ENCODE assay signal across 9 cellular contexts in the genomic region with DNA sequence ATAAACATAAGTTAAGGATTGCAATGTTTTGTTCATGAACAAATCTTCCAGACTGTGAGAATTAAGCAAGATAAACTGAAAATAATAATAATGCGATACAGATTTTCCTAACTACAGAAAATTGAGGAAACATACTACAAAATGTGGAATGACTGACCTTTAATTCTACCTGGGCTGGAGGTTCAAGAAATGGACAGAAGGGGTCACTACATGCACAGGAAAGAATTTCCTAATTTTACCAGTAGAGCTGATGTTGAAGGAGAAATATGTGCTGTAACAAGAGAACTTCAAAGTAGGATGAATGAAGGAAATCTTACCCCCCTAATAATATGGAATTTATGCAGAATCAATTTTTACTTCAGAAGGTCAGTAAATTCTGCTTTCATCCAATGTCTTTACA.
A peak's percentile ranks its signal among the peaks of the same experiment; 100 is the strongest.
DNase-seq lines count a peak whose midpoint lies in the region; ATAC-seq and TF ChIP-seq lines count a peak whose summit lies in the region.
"Had no signal": no experiment of that assay in that cellular context is flagged by ENCODE, and none has a peak within 500 bp of the region (broad histone marks: within the 10 kb centered on the region; RNA-seq: fewer than 3 reads in every experiment).

No MANE protein-coding gene starts in this region.

- H3K4me3 ChIP-seq in A673 (ENCODE audit: low read depth, low read length, poor library complexity, severe bottlenecking) (no peak overlapping the region), PC-3 (ENCODE audit: low read length) (no peak overlapping the region), esophagus muscularis mucosa (no peak overlapping the region)

- H3K36me3 ChIP-seq in A673 (ENCODE audit: insufficient read depth, low read length, poor library complexity, severe bottlenecking): peaks cover 4% of the 10 kb centered on the region
- H3K36me3 ChIP-seq in PC-3 (ENCODE audit: low read depth, low read length): peaks cover 12% of the 10 kb centered on the region
- H3K36me3 ChIP-seq in esophagus muscularis mucosa: no peaks in the 10 kb centered on the region

- BruUV-seq in A673 (replicated peaks; lab: Mats Ljungman, UMichigan): no TSS peak
- BruUV-seq in PC-3 (replicated peaks; lab: Mats Ljungman, UMichigan): no TSS peak

- H3F3A ChIP-seq in PC-3 (ENCODE audit: low read length, unreplicated experiment): no peaks in the 10 kb centered on the region

- no peak overlapping the region for H2AFZ ChIP-seq in PC-3 (ENCODE audit: low read length)

- no peaks in the 10 kb centered on the region for H3K4me1 ChIP-seq in A673 (ENCODE audit: insufficient read depth, low read length, poor library complexity, severe bottlenecking)
- H3K4me1 ChIP-seq in PC-3 (ENCODE audit: insufficient read depth, low read length): no peaks in the 10 kb centered on the region
- H3K4me1 ChIP-seq in esophagus muscularis mucosa: no peaks in the 10 kb centered on the region

- H3K9me2 ChIP-seq in PC-3 (replicated peaks; ENCODE audit: low read length): no peaks in the 10 kb centered on the region

- 0 out of 2 replicates have a peak, but pooled peaks have one; percentile 28 for TF ChIP-seq CTCF in A673 (conservative IDR thresholded peaks at IDR 0.05; ENCODE audit: low read depth, low read length)
- peak; percentile 32 for TF ChIP-seq CTCF in GM12873 (IDR thresholded peaks at IDR 0.05; ENCODE audit: insufficient read depth, low read depth, low read length, missing control alignments)
- peak; percentile 75 for TF ChIP-seq CTCF in PC-3 (conservative IDR thresholded peaks at IDR 0.05; ENCODE audit: low read depth, low read length)
- TF ChIP-seq CTCF in esophagus muscularis mucosa (IDR thresholded peaks at IDR 0.05): peak; percentile 16 to 22 (median 17)

- H3K79me2 ChIP-seq in PC-3 (ENCODE audit: low read length): no peaks in the 10 kb centered on the region

- intact Hi-C loops in A673 (cut with micrococcal nuclease; ENCODE audit: unreplicated experiment): no loop called here
- intact Hi-C loops in PC-3 (cut with micrococcal nuclease): loop anchor here (1.0 kb wide), 1 partner anchor 126 kb away; no protein-coding TSS in a partner anchor
- intact Hi-C loops in esophagus muscularis mucosa (cut with DNase I): no loop called here

- ATAC-seq in PC-3: no peak
- no peak for ATAC-seq in GM21528 (IDR thresholded peaks at IDR 0.05; ENCODE audit: low FRiP score, unreplicated experiment)
- ATAC-seq in HG03439 (IDR thresholded peaks at IDR 0.05; ENCODE audit: unreplicated experiment): no peak

- no peak overlapping the region for H3K9ac ChIP-seq in PC-3 (ENCODE audit: low read length)

- no peak for TF ChIP-seq EP300 in esophagus muscularis mucosa (IDR thresholded peaks at IDR 0.05)

- WGBS in esophagus muscularis mucosa: 100% methylated on average over 1 of the region's 1 CpG

- CTCF ChIA-PET in A673 (lab: Charles Lee) (interaction anchor here (0.5 kb wide), 1 partner anchor 218 kb away, joined by 4 read pairs; no protein-coding TSS in a partner anchor), PC-3 (lab: Charles Lee) (interaction anchor here (0.6 kb wide), 1 partner anchor 329 kb away, joined by 3 read pairs; no protein-coding TSS in a partner anchor)

- no peak for DNase-seq in A673 (ENCODE audit: low spot score)
- DNase-seq in PC-3: peak; percentile 55
- DNase-seq in esophagus muscularis mucosa (ENCODE audit: extremely low spot score): no peak
- no peak for DNase-seq in NCI-H2107 (lab: John Stamatoyannopoulos, UW)
- DNase-seq in activated CD4-positive, alpha-beta T cell treated with anti-CD3 and anti-CD28 coated beads for 1 hour: no peak
- DNase-seq: SHP77 treated with DMSO at 0.1 percent for 48 hours had no signal

- no peak overlapping the region for H3K4me2 ChIP-seq in PC-3 (ENCODE audit: low read length)

- no peak for TF ChIP-seq POLR2A in esophagus muscularis mucosa (IDR thresholded peaks at IDR 0.05; ENCODE audit: low read depth)

- H3K9me3 ChIP-seq in A673 (ENCODE audit: low read depth, low read length, poor library complexity, severe bottlenecking) (no peaks in the 10 kb centered on the region), PC-3 (ENCODE audit: low read length) (no peaks in the 10 kb centered on the region), esophagus muscularis mucosa (no peaks in the 10 kb centered on the region)

- H3K27me3 ChIP-seq in A673 (replicated peaks; ENCODE audit: insufficient read depth, low read depth, low read length, poor library complexity): no peaks in the 10 kb centered on the region
- H3K27me3 ChIP-seq in PC-3 (ENCODE audit: low read length): no peaks in the 10 kb centered on the region
- no peaks in the 10 kb centered on the region for H3K27me3 ChIP-seq in esophagus muscularis mucosa

- POLR2A ChIA-PET in A673 (lab: Charles Lee; ENCODE audit: low non-redundant PET): no interaction called here
- POLR2A ChIA-PET in PC-3 (lab: Charles Lee; ENCODE audit: unreplicated experiment): no interaction called here

- no peaks in the 10 kb centered on the region for H4K20me1 ChIP-seq in PC-3 (ENCODE audit: low read length)

- H3K27ac ChIP-seq in A673 (ENCODE audit: low read depth, low read length, poor library complexity, severe bottlenecking) (no peak overlapping the region), PC-3 (ENCODE audit: low read length) (no peak overlapping the region), esophagus muscularis mucosa (replicated peaks in 1 of 4) (no peak overlapping the region)

Comparison
In these comparisons a context has a peak if more than half of its experiments do, and no peak if none do; other contexts are left out.
1. CTCF ChIP-seq: peak in every context shown above with its lines; median percentile 75 in PC-3; 32 in GM12873; 28 in A673; 17 in esophagus muscularis mucosa.